In genomic region chr1:162721471-162721870, GRCh38 we compare ENCODE assay signal across 30 cellular contexts.
"Had no signal": no experiment of that assay in that cellular context is flagged by ENCODE, and none has a peak within 500 bp of the region (broad histone marks: within the 10 kb centered on the region; RNA-seq: fewer than 3 reads in every experiment).

No MANE protein-coding gene starts in this region.

- H3K4me1 Mint-ChIP-seq: activated CD4-positive, alpha-beta T cell treated with anti-CD3 and anti-CD28 coated beads, Interleukin-2, amount 10 ng/mL, durations not matched to agents 7 days and 5 days; activated naive CD4-positive, alpha-beta T cell treated with anti-CD3 and anti-CD28 coated beads, Interleukin-2, amount 10 ng/mL, durations not matched to agents 7 days and 5 days; activated naive CD8-positive, alpha-beta T cell treated with anti-CD3 and anti-CD28 coated beads, Interleukin-2, amount 10 ng/mL, durations not matched to agents 7 days and 5 days; central memory CD8-positive, alpha-beta T cell had no signal

- H3K36me3 Mint-ChIP-seq: activated naive CD4-positive, alpha-beta T cell treated with anti-CD3 and anti-CD28 coated beads, Interleukin-2, amount 10 ng/mL, durations not matched to agents 7 days and 5 days; activated naive CD4-positive, alpha-beta T cell treated with anti-CD3 and anti-CD28 coated beads, Interleukin-2, amount 50 U/mL, for 72 hours; activated naive CD8-positive, alpha-beta T cell treated with anti-CD3 and anti-CD28 coated beads, Interleukin-2, amount 10 ng/mL, durations not matched to agents 7 days and 5 days; WTC11 had no signal

- H3K27ac Mint-ChIP-seq: activated CD4-positive, alpha-beta memory T cell treated with anti-CD3 and anti-CD28 coated beads, Interleukin-2, amount 10 ng/mL, durations not matched to agents 7 days and 5 days; activated CD4-positive, alpha-beta T cell treated with anti-CD3 and anti-CD28 coated beads, Interleukin-2, amount 10 ng/mL, durations not matched to agents 7 days and 5 days; activated naive CD4-positive, alpha-beta T cell treated with anti-CD3 and anti-CD28 coated beads, Interleukin-2, amount 10 ng/mL, durations not matched to agents 7 days and 5 days; activated naive CD4-positive, alpha-beta T cell treated with anti-CD3 and anti-CD28 coated beads, Interleukin-2, amount 50 U/mL, for 72 hours; activated naive CD8-positive, alpha-beta T cell treated with anti-CD3 and anti-CD28 coated beads, Interleukin-2, amount 10 ng/mL, durations not matched to agents 7 days and 5 days; activated T-cell treated with anti-CD3 and anti-CD28 coated beads, Interleukin-2, amount 50 U/mL, for 24 hours; activated T-cell treated with anti-CD3 and anti-CD28 coated beads, Interleukin-2, amount 50 U/mL, for 72 hours; effector memory CD8-positive, alpha-beta T cell; WTC11 had no signal

- H3K4me3 ChIP-seq: ascending aorta, esophagus muscularis mucosa, gastrocnemius medialis, heart left ventricle had no signal

- H3K4me3 Mint-ChIP-seq: activated CD4-positive, alpha-beta memory T cell treated with anti-CD3 and anti-CD28 coated beads, Interleukin-2, amount 10 ng/mL, durations not matched to agents 7 days and 5 days; activated CD4-positive, alpha-beta T cell treated with anti-CD3 and anti-CD28 coated beads, Interleukin-2, amount 10 ng/mL, durations not matched to agents 7 days and 5 days; activated naive CD4-positive, alpha-beta T cell treated with anti-CD3 and anti-CD28 coated beads, Interleukin-2, amount 10 ng/mL, durations not matched to agents 7 days and 5 days; activated naive CD8-positive, alpha-beta T cell treated with anti-CD3 and anti-CD28 coated beads, Interleukin-2, amount 10 ng/mL, durations not matched to agents 7 days and 5 days; activated T-cell treated with anti-CD3 and anti-CD28 coated beads, Interleukin-2, amount 50 U/mL, for 24 hours; activated T-cell treated with anti-CD3 and anti-CD28 coated beads, Interleukin-2, amount 50 U/mL, for 72 hours; central memory CD8-positive, alpha-beta T cell; effector memory CD8-positive, alpha-beta T cell; WTC11 had no signal

- H3K9me3 ChIP-seq: ascending aorta, esophagus muscularis mucosa, gastrocnemius medialis, heart left ventricle had no signal

- H3K27me3 ChIP-seq: ascending aorta, brain microvascular endothelial cell, esophagus muscularis mucosa, foreskin keratinocyte, gastrocnemius medialis, heart left ventricle had no signal

- DNase-seq: activated CD4-positive, alpha-beta memory T cell treated with anti-CD3 and anti-CD28 coated beads, Interleukin-2, amount 10 ng/mL, durations not matched to agents 7 days and 5 days; activated CD4-positive, alpha-beta T cell treated with anti-CD3 and anti-CD28 coated beads for 1 hour; activated CD4-positive, alpha-beta T cell treated with anti-CD3 and anti-CD28 coated beads for 4 hours; activated CD4-positive, alpha-beta T cell treated with anti-CD3 and anti-CD28 coated beads, Interleukin-2, amount 10 ng/mL, durations not matched to agents 7 days and 5 days; activated CD4-positive, alpha-beta T cell treated with anti-CD3 and anti-CD28 coated beads, Interleukin-2, amount 50 U/mL, for 4 hours; activated CD8-positive, alpha-beta memory T cell treated with anti-CD3 and anti-CD28 coated beads, Interleukin-2, amount 50 U/mL, for 48 hours; activated gamma-delta T cell; activated naive CD4-positive, alpha-beta T cell; activated naive CD4-positive, alpha-beta T cell treated with anti-CD3 and anti-CD28 coated beads, Interleukin-2, amount 10 ng/mL, durations not matched to agents 7 days and 5 days; activated naive CD8-positive, alpha-beta T cell treated with anti-CD3 and anti-CD28 coated beads, Interleukin-2, amount 10 ng/mL, durations not matched to agents 7 days and 5 days; activated T-cell treated with anti-CD3 and anti-CD28 coated beads for 4 hours; activated T-cell treated with anti-CD3 and anti-CD28 coated beads, Interleukin-2, amount 50 U/mL, for 24 hours; activated T-cell treated with anti-CD3 and anti-CD28 coated beads, Interleukin-2, amount 50 U/mL, for 72 hours; cortex of kidney; dermis blood vessel endothelial cell; effector CD4-positive, alpha-beta T cell; effector memory CD8-positive, alpha-beta T cell; erythroblast; foreskin keratinocyte; gastrocnemius medialis; glutamatergic neuron; heart left ventricle; T-helper 2 cell had no signal

- H3K9me3 Mint-ChIP-seq: activated CD4-positive, alpha-beta memory T cell treated with anti-CD3 and anti-CD28 coated beads, Interleukin-2, amount 10 ng/mL, durations not matched to agents 7 days and 5 days; activated CD4-positive, alpha-beta T cell treated with anti-CD3 and anti-CD28 coated beads, Interleukin-2, amount 10 ng/mL, durations not matched to agents 7 days and 5 days; activated naive CD4-positive, alpha-beta T cell treated with anti-CD3 and anti-CD28 coated beads, Interleukin-2, amount 10 ng/mL, durations not matched to agents 7 days and 5 days; activated naive CD4-positive, alpha-beta T cell treated with anti-CD3 and anti-CD28 coated beads, Interleukin-2, amount 50 U/mL, for 72 hours; activated naive CD8-positive, alpha-beta T cell treated with anti-CD3 and anti-CD28 coated beads, Interleukin-2, amount 10 ng/mL, durations not matched to agents 7 days and 5 days; activated T-cell treated with anti-CD3 and anti-CD28 coated beads, Interleukin-2, amount 50 U/mL, for 24 hours; activated T-cell treated with anti-CD3 and anti-CD28 coated beads, Interleukin-2, amount 50 U/mL, for 72 hours; central memory CD8-positive, alpha-beta T cell; effector memory CD8-positive, alpha-beta T cell; WTC11 had no signal

- H3K27me3 Mint-ChIP-seq: activated CD4-positive, alpha-beta memory T cell treated with anti-CD3 and anti-CD28 coated beads, Interleukin-2, amount 10 ng/mL, durations not matched to agents 7 days and 5 days; activated naive CD4-positive, alpha-beta T cell treated with anti-CD3 and anti-CD28 coated beads, Interleukin-2, amount 10 ng/mL, durations not matched to agents 7 days and 5 days; central memory CD8-positive, alpha-beta T cell; effector memory CD8-positive, alpha-beta T cell had no signal

- H3K36me3 ChIP-seq: ascending aorta, gastrocnemius medialis had no signal

- H3K4me1 ChIP-seq: foreskin keratinocyte, gastrocnemius medialis had no signal

- ATAC-seq: activated naive CD4-positive, alpha-beta T cell treated with anti-CD3 and anti-CD28 coated beads, Interleukin-2, amount 50 U/mL, for 72 hours; effector memory CD8-positive, alpha-beta T cell; foreskin keratinocyte; gastrocnemius medialis; heart left ventricle; WTC11 had no signal

- H3K27ac ChIP-seq: brain microvascular endothelial cell, esophagus muscularis mucosa, foreskin keratinocyte, gastrocnemius medialis, VCaP had no signal
